ENCODE assay signal across 10 cellular contexts in genomic region chr10:79381804-79382221, GRCh38. TPM values are rescaled to one million over a fixed set of nuclear protein-coding genes. Genes with fewer than 3 reads are reported as not detected.
A peak's percentile ranks its signal among the peaks of the same experiment; 100 is the strongest.
DNase-seq lines count a peak whose midpoint lies in the region; ATAC-seq, FAIRE-seq and TF ChIP-seq lines count a peak whose summit lies in the region.
"Had no signal": no experiment of that assay in that cellular context is flagged by ENCODE, and none has a peak within 500 bp of the region (broad histone marks: within the 10 kb centered on the region; RNA-seq: fewer than 3 reads in every experiment).

No MANE protein-coding gene starts in this region.

- H3K27me3 ChIP-seq in ascending aorta, result no peaks in the 10 kb centered on the region

- DNase-seq in H54 (ENCODE audit: insufficient read length, low spot score), result peak; percentile 99
- DNase-seq in ascending aorta (ENCODE audit: low spot score in 2 of 2), result peak in 1 of 2 donors; percentile 94
- peak; percentile 83 for DNase-seq in iPS-NIHi11 (ENCODE audit: low spot score)
- DNase-seq in smooth muscle cell of the brain vasculature (ENCODE audit: low read depth, low spot score), result peak; percentile 78
- DNase-seq: immature natural killer cell, NCI-H1092 treated with DMSO at 0.1 percent for 48 hours had no signal

- no peak for TF ChIP-seq CTCF in ascending aorta (IDR thresholded peaks at IDR 0.05)

- peaks cover 21 to 34% of the 10 kb centered on the region in 2 donors for H3K4me1 ChIP-seq in ascending aorta

- FAIRE-seq in H54 (lab: Jason Lieb, UNC), result peak; percentile 65

- peaks cover 10 to 21% of the 10 kb centered on the region in 2 donors for H3K36me3 ChIP-seq in ascending aorta

- no peak overlapping the region for H3K4me3 ChIP-seq in ascending aorta

- intact Hi-C loops in ascending aorta (cut with DNase I), result no loop called here

- no peaks in the 10 kb centered on the region for H3K9me3 ChIP-seq in ascending aorta

- H3K27ac ChIP-seq in ascending aorta, result peak overlapping the region; percentile 77 to 83

- no peak for TF ChIP-seq POLR2A in H54 (IDR thresholded peaks at IDR 0.05; ENCODE audit: low read depth, low read length)

- ATAC-seq in GM18520 (IDR thresholded peaks at IDR 0.05; ENCODE audit: unreplicated experiment) (no peak), HG02840 (IDR thresholded peaks at IDR 0.05; ENCODE audit: low FRiP score, unreplicated experiment) (no peak), HG02973 (IDR thresholded peaks at IDR 0.05; ENCODE audit: unreplicated experiment) (no peak), GM19328 (IDR thresholded peaks at IDR 0.05; ENCODE audit: unreplicated experiment) (no peak)

RNA-seq across cellular contexts. Expression of gene PPIF, which starts 34.5 kb away (rescaled TPM):
- total RNA-seq in ascending aorta, result 172 TPM
